Comparison of ENCODE assay signal across 10 cellular contexts in genomic region chr5:115770466-115770865, GRCh38. TPM values are rescaled to one million over a fixed set of nuclear protein-coding genes. Genes with fewer than 3 reads are reported as not detected.
DNase-seq lines count a peak whose midpoint lies in the region; TF ChIP-seq lines count a peak whose summit lies in the region.
"Had no signal": no experiment of that assay in that cellular context is flagged by ENCODE, and none has a peak within 500 bp of the region (broad histone marks: within the 10 kb centered on the region; RNA-seq: fewer than 3 reads in every experiment).

No MANE protein-coding gene starts in this region.

- H3K27ac ChIP-seq in OCI-LY3 (ENCODE audit: low read length): no peak overlapping the region
- H3K27ac ChIP-seq: thoracic aorta had no signal

- DNase-seq in AG09319 (ENCODE audit: extremely low read depth, low read depth): no peak
- DNase-seq in GM12865 (ENCODE audit: low read depth): peak; percentile 10
- DNase-seq in fibroblast of villous mesenchyme (ENCODE audit: low read depth): peak; percentile 7
- DNase-seq in activated CD8-positive, alpha-beta memory T cell treated with anti-CD3 and anti-CD28 coated beads, Interleukin-2, amount 50 U/mL, for 48 hours: no peak
- no peak for DNase-seq in NCI-H524 treated with DMSO at 0.1 percent for 48 hours (lab: John Stamatoyannopoulos, UW)
- DNase-seq in activated T-helper 2 cell treated with anti-CD3 and anti-CD28 coated beads, Interferon-gamma antibody, Interleukin-2, Interleukin-4, amounts not matched to agents 10 μg/mL and 5 μg/mL and 100 μg/mL, durations not matched to agents 14 hours and 24 hours and 36 hours (ENCODE audit: low spot score): no peak
- DNase-seq in SW 1271 (lab: John Stamatoyannopoulos, UW): no peak
- DNase-seq: activated CD8-positive, alpha-beta memory T cell treated with anti-CD3 and anti-CD28 coated beads, Interleukin-2, amount 10 ng/mL, durations not matched to agents 7 days and 5 days had no signal

- TF ChIP-seq CTCF in AG09319 (IDR thresholded peaks at IDR 0.05; ENCODE audit: low read depth, low read length): peak; percentile 41
- peak; percentile 35 for TF ChIP-seq CTCF in GM12865 (IDR thresholded peaks at IDR 0.05; ENCODE audit: insufficient read depth, low read depth, low read length, missing control alignments)
- TF ChIP-seq CTCF in OCI-LY3 (IDR thresholded peaks at IDR 0.05; ENCODE audit: low read depth, low read length): peak; percentile 43
- peak; percentile 36 for TF ChIP-seq CTCF in fibroblast of villous mesenchyme (IDR thresholded peaks at IDR 0.05; ENCODE audit: insufficient read depth, low read depth, low read length)

- no peak overlapping the region for H3K4me3 Mint-ChIP-seq in activated T-helper 2 cell treated with anti-CD3 and anti-CD28 coated beads, Interferon-gamma antibody, Interleukin-2, Interleukin-4, amounts not matched to agents 10 μg/mL and 5 μg/mL and 100 μg/mL, durations not matched to agents 14 hours and 24 hours and 36 hours (ENCODE audit: low read depth)
- H3K4me3 Mint-ChIP-seq: activated CD8-positive, alpha-beta memory T cell treated with anti-CD3 and anti-CD28 coated beads, Interleukin-2, amount 10 ng/mL, durations not matched to agents 7 days and 5 days had no signal

- no peak overlapping the region for H3K27ac Mint-ChIP-seq in activated T-helper 2 cell treated with anti-CD3 and anti-CD28 coated beads, Interferon-gamma antibody, Interleukin-2, Interleukin-4, amounts not matched to agents 10 μg/mL and 5 μg/mL and 100 μg/mL, durations not matched to agents 14 hours and 24 hours and 36 hours
- H3K27ac Mint-ChIP-seq: activated CD8-positive, alpha-beta memory T cell treated with anti-CD3 and anti-CD28 coated beads, Interleukin-2, amount 10 ng/mL, durations not matched to agents 7 days and 5 days had no signal

- H3K9ac ChIP-seq in OCI-LY3 (ENCODE audit: low read length): no peak overlapping the region

- no peaks in the 10 kb centered on the region for H3K79me2 ChIP-seq in OCI-LY3 (ENCODE audit: low read length)

- no peaks in the 10 kb centered on the region for H4K20me1 ChIP-seq in OCI-LY3 (ENCODE audit: insufficient read depth, low read length)

- no peaks in the 10 kb centered on the region for H3K36me3 Mint-ChIP-seq in activated T-helper 2 cell treated with anti-CD3 and anti-CD28 coated beads, Interferon-gamma antibody, Interleukin-2, Interleukin-4, amounts not matched to agents 10 μg/mL and 5 μg/mL and 100 μg/mL, durations not matched to agents 14 hours and 24 hours and 36 hours (ENCODE audit: low read depth)
- H3K36me3 Mint-ChIP-seq: activated CD8-positive, alpha-beta memory T cell treated with anti-CD3 and anti-CD28 coated beads, Interleukin-2, amount 10 ng/mL, durations not matched to agents 7 days and 5 days had no signal

- no peaks in the 10 kb centered on the region for H3K9me3 Mint-ChIP-seq in activated T-helper 2 cell treated with anti-CD3 and anti-CD28 coated beads, Interferon-gamma antibody, Interleukin-2, Interleukin-4, amounts not matched to agents 10 μg/mL and 5 μg/mL and 100 μg/mL, durations not matched to agents 14 hours and 24 hours and 36 hours

- intact Hi-C loops in activated T-helper 2 cell treated with anti-CD3 and anti-CD28 coated beads, Interferon-gamma antibody, Interleukin-2, Interleukin-4, amounts not matched to agents 10 μg/mL and 5 μg/mL and 100 μg/mL, durations not matched to agents 14 hours and 24 hours and 36 hours (cut with micrococcal nuclease): no loop called here

- H3K4me2 ChIP-seq in OCI-LY3 (ENCODE audit: low read length): no peak overlapping the region

- no peaks in the 10 kb centered on the region for H3K4me1 Mint-ChIP-seq in activated T-helper 2 cell treated with anti-CD3 and anti-CD28 coated beads, Interferon-gamma antibody, Interleukin-2, Interleukin-4, amounts not matched to agents 10 μg/mL and 5 μg/mL and 100 μg/mL, durations not matched to agents 14 hours and 24 hours and 36 hours (ENCODE audit: low read depth)
- H3K4me1 Mint-ChIP-seq: activated CD8-positive, alpha-beta memory T cell treated with anti-CD3 and anti-CD28 coated beads, Interleukin-2, amount 10 ng/mL, durations not matched to agents 7 days and 5 days had no signal

- H3K4me3 ChIP-seq in GM12865 (ENCODE audit: low read depth, low read length) (no peak overlapping the region), OCI-LY3 (ENCODE audit: low read length) (no peak overlapping the region), fibroblast of villous mesenchyme (ENCODE audit: low read depth, low read length) (no peak overlapping the region)
- H3K4me3 ChIP-seq: thoracic aorta had no signal

- H3K27me3 Mint-ChIP-seq in activated T-helper 2 cell treated with anti-CD3 and anti-CD28 coated beads, Interferon-gamma antibody, Interleukin-2, Interleukin-4, amounts not matched to agents 10 μg/mL and 5 μg/mL and 100 μg/mL, durations not matched to agents 14 hours and 24 hours and 36 hours (ENCODE audit: low read depth): peaks cover 23% of the 10 kb centered on the region

- H2AFZ ChIP-seq in OCI-LY3 (ENCODE audit: low read depth, low read length): no peak overlapping the region

- H3K27me3 ChIP-seq in OCI-LY3 (ENCODE audit: low read depth, low read length): no peaks in the 10 kb centered on the region

- H3K4me1 ChIP-seq in OCI-LY3 (ENCODE audit: low read length): peaks cover 11% of the 10 kb centered on the region

- H3K36me3 ChIP-seq in OCI-LY3 (replicated peaks; ENCODE audit: low read depth, low read length): no peaks in the 10 kb centered on the region
- H3K36me3 ChIP-seq: thoracic aorta had no signal

- H3K9me3 ChIP-seq in OCI-LY3 (ENCODE audit: insufficient read depth, low read length): no peaks in the 10 kb centered on the region
- H3K9me3 ChIP-seq: thoracic aorta had no signal

RNA-seq across cellular contexts. Expression of gene CDO1, which starts 46.0 kb away (rescaled TPM):
- total RNA-seq in fibroblast of villous mesenchyme: 0.32 and 2.6 TPM in 2 replicates
- 0.18 and 1.2 TPM in 2 replicates for total RNA-seq in activated T-helper 2 cell treated with anti-CD3 and anti-CD28 coated beads, Interferon-gamma antibody, Interleukin-2, Interleukin-4, amounts not matched to agents 10 μg/mL and 5 μg/mL and 100 μg/mL, durations not matched to agents 14 hours and 24 hours and 36 hours

Comparison
In these comparisons a context has a peak if more than half of its experiments do, and no peak if none do; other contexts are left out.
1. DNase-seq: peak in GM12865 (single experiment) and fibroblast of villous mesenchyme (single experiment); none in AG09319 (single experiment), activated CD8-positive, alpha-beta memory T cell treated with anti-CD3 and anti-CD28 coated beads, Interleukin-2, amount 50 U/mL, for 48 hours (single experiment), NCI-H524 treated with DMSO at 0.1 percent for 48 hours (single experiment), activated T-helper 2 cell treated with anti-CD3 and anti-CD28 coated beads, Interferon-gamma antibody, Interleukin-2, Interleukin-4, amounts not matched to agents 10 μg/mL and 5 μg/mL and 100 μg/mL, durations not matched to agents 14 hours and 24 hours and 36 hours (single experiment) and SW 1271 (0 of 2).
2. Peak in every context shown above with its lines, with median percentiles within 50 percentile points of each other: CTCF ChIP-seq.